In the genomic region with DNA sequence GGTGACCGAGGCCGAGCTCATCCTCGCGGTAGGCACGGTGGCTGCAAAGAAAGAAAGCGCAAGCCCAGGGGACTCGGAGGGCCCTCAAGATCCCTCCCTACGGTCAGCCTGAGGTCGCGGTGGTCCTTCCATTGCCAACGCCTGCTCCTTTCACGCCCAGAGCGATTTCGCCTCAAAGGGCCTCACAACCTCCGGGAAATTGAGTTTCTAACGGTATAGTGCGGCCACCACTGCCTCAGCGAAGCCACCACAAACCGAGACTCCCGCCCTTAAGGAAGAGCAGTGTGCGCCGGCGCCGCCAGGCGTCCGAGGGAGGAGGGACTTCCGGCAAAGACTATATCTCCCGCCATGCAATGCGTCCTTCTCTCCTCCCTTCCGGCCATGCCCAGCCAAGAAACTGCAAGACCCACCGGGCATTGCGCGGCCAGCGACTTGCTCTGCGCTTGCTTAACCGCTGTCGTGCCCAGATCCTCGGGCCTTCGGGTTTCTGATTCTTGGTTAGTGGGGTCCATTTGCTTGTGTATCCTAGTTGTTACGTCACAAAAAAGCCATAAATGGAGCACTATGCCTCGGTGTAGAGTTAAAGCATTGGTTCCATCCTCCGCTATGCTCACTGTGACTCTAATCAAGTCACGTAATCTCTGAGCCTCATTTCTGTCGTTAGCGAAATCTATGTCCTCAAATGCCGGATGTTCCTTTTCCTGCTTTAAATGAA, we compare ENCODE assay signal across 1 cellular context.
TF ChIP-seq lines count a peak whose summit lies in the region.

A gene with protein sequence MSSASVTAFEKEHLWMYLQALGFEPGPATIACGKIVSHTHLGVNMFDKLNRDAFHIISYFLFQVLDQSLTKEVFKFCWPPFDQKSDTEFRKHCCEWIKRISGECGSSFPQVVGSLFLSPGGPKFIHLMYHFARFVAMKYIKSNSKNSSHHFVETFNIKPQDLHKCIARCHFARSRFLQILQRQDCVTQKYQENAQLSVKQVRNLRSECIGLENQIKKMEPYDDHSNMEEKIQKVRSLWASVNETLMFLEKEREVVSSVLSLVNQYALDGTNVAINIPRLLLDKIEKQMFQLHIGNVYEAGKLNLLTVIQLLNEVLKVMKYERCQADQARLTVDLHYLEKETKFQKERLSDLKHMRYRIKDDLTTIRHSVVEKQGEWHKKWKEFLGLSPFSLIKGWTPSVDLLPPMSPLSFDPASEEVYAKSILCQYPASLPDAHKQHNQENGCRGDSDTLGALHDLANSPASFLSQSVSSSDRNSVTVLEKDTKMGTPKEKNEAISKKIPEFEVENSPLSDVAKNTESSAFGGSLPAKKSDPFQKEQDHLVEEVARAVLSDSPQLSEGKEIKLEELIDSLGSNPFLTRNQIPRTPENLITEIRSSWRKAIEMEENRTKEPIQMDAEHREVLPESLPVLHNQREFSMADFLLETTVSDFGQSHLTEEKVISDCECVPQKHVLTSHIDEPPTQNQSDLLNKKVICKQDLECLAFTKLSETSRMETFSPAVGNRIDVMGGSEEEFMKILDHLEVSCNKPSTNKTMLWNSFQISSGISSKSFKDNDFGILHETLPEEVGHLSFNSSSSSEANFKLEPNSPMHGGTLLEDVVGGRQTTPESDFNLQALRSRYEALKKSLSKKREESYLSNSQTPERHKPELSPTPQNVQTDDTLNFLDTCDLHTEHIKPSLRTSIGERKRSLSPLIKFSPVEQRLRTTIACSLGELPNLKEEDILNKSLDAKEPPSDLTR (minus strand): TSS at position 274 of the 715 bp plus-strand sequence. CDS start 253 bp downstream, at position 21.

TF ChIP-seq in K562, 482 proteins besides CTCF, POLR2A, EP300 and RAD21 (continued from another document and continues in another):
- TF ChIP-seq, protein P1, sequence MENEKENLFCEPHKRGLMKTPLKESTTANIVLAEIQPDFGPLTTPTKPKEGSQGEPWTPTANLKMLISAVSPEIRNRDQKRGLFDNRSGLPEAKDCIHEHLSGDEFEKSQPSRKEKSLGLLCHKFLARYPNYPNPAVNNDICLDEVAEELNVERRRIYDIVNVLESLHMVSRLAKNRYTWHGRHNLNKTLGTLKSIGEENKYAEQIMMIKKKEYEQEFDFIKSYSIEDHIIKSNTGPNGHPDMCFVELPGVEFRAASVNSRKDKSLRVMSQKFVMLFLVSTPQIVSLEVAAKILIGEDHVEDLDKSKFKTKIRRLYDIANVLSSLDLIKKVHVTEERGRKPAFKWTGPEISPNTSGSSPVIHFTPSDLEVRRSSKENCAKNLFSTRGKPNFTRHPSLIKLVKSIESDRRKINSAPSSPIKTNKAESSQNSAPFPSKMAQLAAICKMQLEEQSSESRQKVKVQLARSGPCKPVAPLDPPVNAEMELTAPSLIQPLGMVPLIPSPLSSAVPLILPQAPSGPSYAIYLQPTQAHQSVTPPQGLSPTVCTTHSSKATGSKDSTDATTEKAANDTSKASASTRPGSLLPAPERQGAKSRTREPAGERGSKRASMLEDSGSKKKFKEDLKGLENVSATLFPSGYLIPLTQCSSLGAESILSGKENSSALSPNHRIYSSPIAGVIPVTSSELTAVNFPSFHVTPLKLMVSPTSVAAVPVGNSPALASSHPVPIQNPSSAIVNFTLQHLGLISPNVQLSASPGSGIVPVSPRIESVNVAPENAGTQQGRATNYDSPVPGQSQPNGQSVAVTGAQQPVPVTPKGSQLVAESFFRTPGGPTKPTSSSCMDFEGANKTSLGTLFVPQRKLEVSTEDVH (IDR thresholded peaks at IDR 0.05; ENCODE audit: low read depth, partially characterized antibody): peak; percentile 27
- TF ChIP-seq, protein P2, sequence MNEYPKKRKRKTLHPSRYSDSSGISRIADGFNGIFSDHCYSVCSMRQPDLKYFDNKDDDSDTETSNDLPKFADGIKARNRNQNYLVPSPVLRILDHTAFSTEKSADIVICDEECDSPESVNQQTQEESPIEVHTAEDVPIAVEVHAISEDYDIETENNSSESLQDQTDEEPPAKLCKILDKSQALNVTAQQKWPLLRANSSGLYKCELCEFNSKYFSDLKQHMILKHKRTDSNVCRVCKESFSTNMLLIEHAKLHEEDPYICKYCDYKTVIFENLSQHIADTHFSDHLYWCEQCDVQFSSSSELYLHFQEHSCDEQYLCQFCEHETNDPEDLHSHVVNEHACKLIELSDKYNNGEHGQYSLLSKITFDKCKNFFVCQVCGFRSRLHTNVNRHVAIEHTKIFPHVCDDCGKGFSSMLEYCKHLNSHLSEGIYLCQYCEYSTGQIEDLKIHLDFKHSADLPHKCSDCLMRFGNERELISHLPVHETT (CRISPR knock-in tag; conservative IDR thresholded peaks at IDR 0.05 in 1 of 2, IDR thresholded peaks at IDR 0.05 in 1 of 2): peak in 1 of 2 experiments; percentile 31; a peak in 1 of 4 replicates
- TF ChIP-seq MGA (IDR thresholded peaks at IDR 0.05) (peak; percentile 69), KAT7 (CRISPR knock-in tag; IDR thresholded peaks at IDR 0.05; ENCODE audit: borderline replicate concordance) (0 out of 2 replicates have a peak, but pooled peaks have one; percentile 39), L3MBTL2 (IDR thresholded peaks at IDR 0.05) (peak; percentile 65), POLR3G (IDR thresholded peaks at IDR 0.05; ENCODE audit: extremely low read depth, insufficient read length, insufficient replicate concordance) (no peak)
- TF ChIP-seq, protein P3, sequence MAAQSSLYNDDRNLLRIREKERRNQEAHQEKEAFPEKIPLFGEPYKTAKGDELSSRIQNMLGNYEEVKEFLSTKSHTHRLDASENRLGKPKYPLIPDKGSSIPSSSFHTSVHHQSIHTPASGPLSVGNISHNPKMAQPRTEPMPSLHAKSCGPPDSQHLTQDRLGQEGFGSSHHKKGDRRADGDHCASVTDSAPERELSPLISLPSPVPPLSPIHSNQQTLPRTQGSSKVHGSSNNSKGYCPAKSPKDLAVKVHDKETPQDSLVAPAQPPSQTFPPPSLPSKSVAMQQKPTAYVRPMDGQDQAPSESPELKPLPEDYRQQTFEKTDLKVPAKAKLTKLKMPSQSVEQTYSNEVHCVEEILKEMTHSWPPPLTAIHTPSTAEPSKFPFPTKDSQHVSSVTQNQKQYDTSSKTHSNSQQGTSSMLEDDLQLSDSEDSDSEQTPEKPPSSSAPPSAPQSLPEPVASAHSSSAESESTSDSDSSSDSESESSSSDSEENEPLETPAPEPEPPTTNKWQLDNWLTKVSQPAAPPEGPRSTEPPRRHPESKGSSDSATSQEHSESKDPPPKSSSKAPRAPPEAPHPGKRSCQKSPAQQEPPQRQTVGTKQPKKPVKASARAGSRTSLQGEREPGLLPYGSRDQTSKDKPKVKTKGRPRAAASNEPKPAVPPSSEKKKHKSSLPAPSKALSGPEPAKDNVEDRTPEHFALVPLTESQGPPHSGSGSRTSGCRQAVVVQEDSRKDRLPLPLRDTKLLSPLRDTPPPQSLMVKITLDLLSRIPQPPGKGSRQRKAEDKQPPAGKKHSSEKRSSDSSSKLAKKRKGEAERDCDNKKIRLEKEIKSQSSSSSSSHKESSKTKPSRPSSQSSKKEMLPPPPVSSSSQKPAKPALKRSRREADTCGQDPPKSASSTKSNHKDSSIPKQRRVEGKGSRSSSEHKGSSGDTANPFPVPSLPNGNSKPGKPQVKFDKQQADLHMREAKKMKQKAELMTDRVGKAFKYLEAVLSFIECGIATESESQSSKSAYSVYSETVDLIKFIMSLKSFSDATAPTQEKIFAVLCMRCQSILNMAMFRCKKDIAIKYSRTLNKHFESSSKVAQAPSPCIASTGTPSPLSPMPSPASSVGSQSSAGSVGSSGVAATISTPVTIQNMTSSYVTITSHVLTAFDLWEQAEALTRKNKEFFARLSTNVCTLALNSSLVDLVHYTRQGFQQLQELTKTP (IDR thresholded peaks at IDR 0.05; ENCODE audit: low read depth in 1 of 2, partially characterized antibody in 2 of 2): peak in 1 of 2 experiments; percentile 93
- TF ChIP-seq, protein P4, sequence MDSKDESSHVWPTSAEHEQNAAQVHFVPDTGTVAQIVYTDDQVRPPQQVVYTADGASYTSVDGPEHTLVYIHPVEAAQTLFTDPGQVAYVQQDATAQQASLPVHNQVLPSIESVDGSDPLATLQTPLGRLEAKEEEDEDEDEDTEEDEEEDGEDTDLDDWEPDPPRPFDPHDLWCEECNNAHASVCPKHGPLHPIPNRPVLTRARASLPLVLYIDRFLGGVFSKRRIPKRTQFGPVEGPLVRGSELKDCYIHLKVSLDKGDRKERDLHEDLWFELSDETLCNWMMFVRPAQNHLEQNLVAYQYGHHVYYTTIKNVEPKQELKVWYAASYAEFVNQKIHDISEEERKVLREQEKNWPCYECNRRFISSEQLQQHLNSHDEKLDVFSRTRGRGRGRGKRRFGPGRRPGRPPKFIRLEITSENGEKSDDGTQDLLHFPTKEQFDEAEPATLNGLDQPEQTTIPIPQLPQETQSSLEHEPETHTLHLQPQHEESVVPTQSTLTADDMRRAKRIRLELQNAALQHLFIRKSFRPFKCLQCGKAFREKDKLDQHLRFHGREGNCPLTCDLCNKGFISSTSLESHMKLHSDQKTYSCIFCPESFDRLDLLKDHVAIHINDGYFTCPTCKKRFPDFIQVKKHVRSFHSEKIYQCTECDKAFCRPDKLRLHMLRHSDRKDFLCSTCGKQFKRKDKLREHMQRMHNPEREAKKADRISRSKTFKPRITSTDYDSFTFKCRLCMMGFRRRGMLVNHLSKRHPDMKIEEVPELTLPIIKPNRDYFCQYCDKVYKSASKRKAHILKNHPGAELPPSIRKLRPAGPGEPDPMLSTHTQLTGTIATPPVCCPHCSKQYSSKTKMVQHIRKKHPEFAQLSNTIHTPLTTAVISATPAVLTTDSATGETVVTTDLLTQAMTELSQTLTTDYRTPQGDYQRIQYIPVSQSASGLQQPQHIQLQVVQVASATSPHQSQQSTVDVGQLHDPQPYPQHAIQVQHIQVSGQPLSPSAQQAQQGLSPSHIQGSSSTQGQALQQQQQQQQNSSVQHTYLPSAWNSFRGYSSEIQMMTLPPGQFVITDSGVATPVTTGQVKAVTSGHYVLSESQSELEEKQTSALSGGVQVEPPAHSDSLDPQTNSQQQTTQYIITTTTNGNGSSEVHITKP (IDR thresholded peaks at IDR 0.05; ENCODE audit: partially characterized antibody): peak; percentile 28
- TF ChIP-seq, protein P5, sequence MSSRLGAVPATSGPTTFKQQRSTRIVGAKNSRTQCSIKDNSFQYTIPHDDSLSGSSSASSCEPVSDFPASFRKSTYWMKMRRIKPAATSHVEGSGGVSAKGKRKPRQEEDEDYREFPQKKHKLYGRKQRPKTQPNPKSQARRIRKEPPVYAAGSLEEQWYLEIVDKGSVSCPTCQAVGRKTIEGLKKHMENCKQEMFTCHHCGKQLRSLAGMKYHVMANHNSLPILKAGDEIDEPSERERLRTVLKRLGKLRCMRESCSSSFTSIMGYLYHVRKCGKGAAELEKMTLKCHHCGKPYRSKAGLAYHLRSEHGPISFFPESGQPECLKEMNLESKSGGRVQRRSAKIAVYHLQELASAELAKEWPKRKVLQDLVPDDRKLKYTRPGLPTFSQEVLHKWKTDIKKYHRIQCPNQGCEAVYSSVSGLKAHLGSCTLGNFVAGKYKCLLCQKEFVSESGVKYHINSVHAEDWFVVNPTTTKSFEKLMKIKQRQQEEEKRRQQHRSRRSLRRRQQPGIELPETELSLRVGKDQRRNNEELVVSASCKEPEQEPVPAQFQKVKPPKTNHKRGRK (tag; IDR thresholded peaks at IDR 0.05): no peak
